In the genomic region with DNA sequence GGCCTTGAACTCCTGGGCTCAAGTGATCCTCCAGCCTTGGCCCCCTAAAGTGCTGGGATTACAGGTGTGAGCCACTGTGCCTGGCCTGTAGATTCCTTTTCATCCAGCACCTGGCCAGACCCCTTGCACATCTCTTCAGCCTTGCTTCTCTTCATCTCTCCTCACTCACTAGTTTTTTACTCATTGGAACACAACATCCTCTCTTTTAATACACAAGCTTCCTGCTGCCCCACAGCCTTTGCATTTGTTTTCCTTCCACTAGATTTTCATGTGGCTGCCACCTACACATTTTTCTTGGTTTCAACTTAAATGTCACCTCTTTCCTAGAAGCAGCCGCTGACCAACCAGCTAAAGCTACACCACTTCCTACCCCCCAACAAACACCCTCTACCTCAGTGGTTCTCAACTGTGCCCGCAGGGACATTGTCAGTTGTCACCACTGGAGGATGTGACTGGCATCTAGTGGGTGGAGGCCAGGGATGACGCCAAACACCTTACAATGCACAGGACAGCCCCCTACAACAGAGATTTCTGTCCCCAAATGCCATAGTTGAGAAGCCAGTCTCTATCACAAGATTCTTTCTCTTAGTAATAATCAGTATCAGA, we compare ENCODE assay signal across 1 cellular context.
TF ChIP-seq lines count a peak whose summit lies in the region.

No MANE protein-coding gene starts in this region.

TF ChIP-seq in GM23338, 12 proteins besides CTCF, POLR2A, EP300 and RAD21 (continued from another document):
- TF ChIP-seq, protein P1, sequence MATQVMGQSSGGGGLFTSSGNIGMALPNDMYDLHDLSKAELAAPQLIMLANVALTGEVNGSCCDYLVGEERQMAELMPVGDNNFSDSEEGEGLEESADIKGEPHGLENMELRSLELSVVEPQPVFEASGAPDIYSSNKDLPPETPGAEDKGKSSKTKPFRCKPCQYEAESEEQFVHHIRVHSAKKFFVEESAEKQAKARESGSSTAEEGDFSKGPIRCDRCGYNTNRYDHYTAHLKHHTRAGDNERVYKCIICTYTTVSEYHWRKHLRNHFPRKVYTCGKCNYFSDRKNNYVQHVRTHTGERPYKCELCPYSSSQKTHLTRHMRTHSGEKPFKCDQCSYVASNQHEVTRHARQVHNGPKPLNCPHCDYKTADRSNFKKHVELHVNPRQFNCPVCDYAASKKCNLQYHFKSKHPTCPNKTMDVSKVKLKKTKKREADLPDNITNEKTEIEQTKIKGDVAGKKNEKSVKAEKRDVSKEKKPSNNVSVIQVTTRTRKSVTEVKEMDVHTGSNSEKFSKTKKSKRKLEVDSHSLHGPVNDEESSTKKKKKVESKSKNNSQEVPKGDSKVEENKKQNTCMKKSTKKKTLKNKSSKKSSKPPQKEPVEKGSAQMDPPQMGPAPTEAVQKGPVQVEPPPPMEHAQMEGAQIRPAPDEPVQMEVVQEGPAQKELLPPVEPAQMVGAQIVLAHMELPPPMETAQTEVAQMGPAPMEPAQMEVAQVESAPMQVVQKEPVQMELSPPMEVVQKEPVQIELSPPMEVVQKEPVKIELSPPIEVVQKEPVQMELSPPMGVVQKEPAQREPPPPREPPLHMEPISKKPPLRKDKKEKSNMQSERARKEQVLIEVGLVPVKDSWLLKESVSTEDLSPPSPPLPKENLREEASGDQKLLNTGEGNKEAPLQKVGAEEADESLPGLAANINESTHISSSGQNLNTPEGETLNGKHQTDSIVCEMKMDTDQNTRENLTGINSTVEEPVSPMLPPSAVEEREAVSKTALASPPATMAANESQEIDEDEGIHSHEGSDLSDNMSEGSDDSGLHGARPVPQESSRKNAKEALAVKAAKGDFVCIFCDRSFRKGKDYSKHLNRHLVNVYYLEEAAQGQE (IDR thresholded peaks at IDR 0.05; ENCODE audit: unreplicated experiment) = no peak
- no peak for TF ChIP-seq ZNF331 (CRISPR knock-in tag; IDR thresholded peaks at IDR 0.05; ENCODE audit: low read depth)
- TF ChIP-seq ZNF114 (CRISPR knock-in tag; IDR thresholded peaks at IDR 0.05) = no peak
